Comparison of ENCODE assay signal across 19 cellular contexts in the genomic region with DNA sequence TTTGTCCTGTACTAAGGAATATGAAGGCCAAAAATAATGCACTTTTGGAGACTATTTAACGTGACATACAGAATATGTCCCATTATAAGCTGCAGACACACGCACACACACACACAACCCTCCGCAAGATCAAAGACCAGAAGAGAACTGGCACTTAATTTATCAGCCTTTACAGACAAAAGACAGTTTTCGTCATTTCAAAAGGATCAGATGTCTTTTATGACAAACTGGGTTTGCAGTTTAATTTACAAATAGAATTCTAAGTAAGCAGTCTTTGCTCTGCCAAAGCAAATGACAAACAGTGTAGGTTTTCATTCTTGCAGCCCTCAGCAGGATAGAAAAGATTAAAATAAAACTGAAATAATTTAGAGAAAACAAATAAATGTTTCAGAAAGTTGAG.
DNase-seq lines count a peak whose midpoint lies in the region; TF ChIP-seq lines count a peak whose summit lies in the region.
"Had no signal": no experiment of that assay in that cellular context is flagged by ENCODE, and none has a peak within 500 bp of the region (broad histone marks: within the 10 kb centered on the region; RNA-seq: fewer than 3 reads in every experiment).

No MANE protein-coding gene starts in this region.

- CTCF ChIA-PET in HEK293 (lab: Yijun Ruan, JAX), result interaction anchor here (0.6 kb wide), 1 partner anchor 961 kb away, joined by 3 read pairs; no protein-coding TSS in a partner anchor

- peak overlapping the region; percentile 13 for H3K27ac Mint-ChIP-seq in nephron progenitor cell
- H3K27ac Mint-ChIP-seq: B cell; CD4-positive, CD25-positive, alpha-beta regulatory T cell; CD8-positive, alpha-beta T cell had no signal

- no peaks in the 10 kb centered on the region for H3K27me3 Mint-ChIP-seq in nephron progenitor cell (ENCODE audit: low read depth, poor library complexity)
- H3K27me3 Mint-ChIP-seq: B cell; CD4-positive, CD25-positive, alpha-beta regulatory T cell had no signal

- POLR2A ChIA-PET in HEK293 (lab: Yijun Ruan, JAX), result no interaction called here

- H3K4me1 ChIP-seq in HEK293 (ENCODE audit: control insufficient read depth, insufficient read depth, low read length), result no peaks in the 10 kb centered on the region
- H3K4me1 ChIP-seq: BLaER1, Caco-2 had no signal

- H3K4me3 ChIP-seq in HEK293 (ENCODE audit: low read depth, low read length), result no peak overlapping the region
- H3K4me3 ChIP-seq: BLaER1, GM23248 had no signal

- H3K27ac ChIP-seq in HEK293 (ENCODE audit: extremely low read depth, low read depth, low read length), result no peak overlapping the region
- H3K27ac ChIP-seq: 22Rv1, BLaER1, C4-2B, GM23248 had no signal

- H3K9me3 Mint-ChIP-seq in nephron progenitor cell, result no peaks in the 10 kb centered on the region
- H3K9me3 Mint-ChIP-seq: CD4-positive, CD25-positive, alpha-beta regulatory T cell; CD8-positive, alpha-beta T cell had no signal

- no peaks in the 10 kb centered on the region for H3K36me3 ChIP-seq in HEK293 (ENCODE audit: control insufficient read depth in 2 of 2, insufficient read depth in 1 of 2, low read length in 2 of 2)
- H3K36me3 ChIP-seq: BLaER1 had no signal

- no peaks in the 10 kb centered on the region for H3K9me3 ChIP-seq in HEK293 (ENCODE audit: control insufficient read depth, insufficient read depth, low read depth, low read length)
- H3K9me3 ChIP-seq: BLaER1, Caco-2 had no signal

- no peak overlapping the region for H3K4me3 Mint-ChIP-seq in nephron progenitor cell
- H3K4me3 Mint-ChIP-seq: B cell; CD4-positive, CD25-positive, alpha-beta regulatory T cell; CD8-positive, alpha-beta T cell had no signal

- DNase-seq in NCI-H2107 treated with DMSO at 0.1 percent for 48 hours (lab: John Stamatoyannopoulos, UW; ENCODE audit: unreplicated experiment), result peak; percentile 27
- DNase-seq in NCI-H2107 (lab: John Stamatoyannopoulos, UW), result no peak
- DNase-seq in nephron progenitor cell, result no peak
- DNase-seq in retina, result peak; percentile 51
- no peak for DNase-seq in NCI-H187 treated with DMSO at 0.1 percent for 48 hours (lab: John Stamatoyannopoulos, UW)
- DNase-seq in ureter (ENCODE audit: low spot score), result no peak
- DNase-seq: Caco-2; CD4-positive, CD25-positive, alpha-beta regulatory T cell; CD8-positive, alpha-beta T cell; DMS153; DND-41; GM23248; H7; HCEC 1CT had no signal

- TF ChIP-seq CTCF in HEK293 (tag by site-specific recombination; IDR thresholded peaks at IDR 0.05), result no peak
- no peak for TF ChIP-seq CTCF in nephron progenitor cell (IDR thresholded peaks at IDR 0.05)

- no peaks in the 10 kb centered on the region for H3K4me1 Mint-ChIP-seq in nephron progenitor cell
- H3K4me1 Mint-ChIP-seq: B cell had no signal

- no peaks in the 10 kb centered on the region for H3K36me3 Mint-ChIP-seq in nephron progenitor cell (ENCODE audit: low read depth)
- H3K36me3 Mint-ChIP-seq: CD4-positive, CD25-positive, alpha-beta regulatory T cell had no signal

TF ChIP-seq in HEK293, 187 proteins besides CTCF, POLR2A, EP300 and RAD21:
- TF ChIP-seq, protein P1, sequence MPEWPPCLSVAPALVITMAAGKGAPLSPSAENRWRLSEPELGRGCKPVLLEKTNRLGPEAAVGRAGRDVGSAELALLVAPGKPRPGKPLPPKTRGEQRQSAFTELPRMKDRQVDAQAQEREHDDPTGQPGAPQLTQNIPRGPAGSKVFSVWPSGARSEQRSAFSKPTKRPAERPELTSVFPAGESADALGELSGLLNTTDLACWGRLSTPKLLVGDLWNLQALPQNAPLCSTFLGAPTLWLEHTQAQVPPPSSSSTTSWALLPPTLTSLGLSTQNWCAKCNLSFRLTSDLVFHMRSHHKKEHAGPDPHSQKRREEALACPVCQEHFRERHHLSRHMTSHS (tag by site-specific recombination; IDR thresholded peaks at IDR 0.05), result no peak
- TF ChIP-seq ZNF184 (tag by site-specific recombination; IDR thresholded peaks at IDR 0.05) (no peak), ZNF623 (tag by site-specific recombination; IDR thresholded peaks at IDR 0.05) (no peak), GLIS1 (tag by site-specific recombination; IDR thresholded peaks at IDR 0.05) (no peak), YY2 (tag by site-specific recombination; IDR thresholded peaks at IDR 0.05) (no peak)
- TF ChIP-seq, protein P2, sequence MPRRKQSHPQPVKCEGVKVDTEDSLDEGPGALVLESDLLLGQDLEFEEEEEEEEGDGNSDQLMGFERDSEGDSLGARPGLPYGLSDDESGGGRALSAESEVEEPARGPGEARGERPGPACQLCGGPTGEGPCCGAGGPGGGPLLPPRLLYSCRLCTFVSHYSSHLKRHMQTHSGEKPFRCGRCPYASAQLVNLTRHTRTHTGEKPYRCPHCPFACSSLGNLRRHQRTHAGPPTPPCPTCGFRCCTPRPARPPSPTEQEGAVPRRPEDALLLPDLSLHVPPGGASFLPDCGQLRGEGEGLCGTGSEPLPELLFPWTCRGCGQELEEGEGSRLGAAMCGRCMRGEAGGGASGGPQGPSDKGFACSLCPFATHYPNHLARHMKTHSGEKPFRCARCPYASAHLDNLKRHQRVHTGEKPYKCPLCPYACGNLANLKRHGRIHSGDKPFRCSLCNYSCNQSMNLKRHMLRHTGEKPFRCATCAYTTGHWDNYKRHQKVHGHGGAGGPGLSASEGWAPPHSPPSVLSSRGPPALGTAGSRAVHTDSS (tag by site-specific recombination; IDR thresholded peaks at IDR 0.05), result no peak
- TF ChIP-seq, protein P3, sequence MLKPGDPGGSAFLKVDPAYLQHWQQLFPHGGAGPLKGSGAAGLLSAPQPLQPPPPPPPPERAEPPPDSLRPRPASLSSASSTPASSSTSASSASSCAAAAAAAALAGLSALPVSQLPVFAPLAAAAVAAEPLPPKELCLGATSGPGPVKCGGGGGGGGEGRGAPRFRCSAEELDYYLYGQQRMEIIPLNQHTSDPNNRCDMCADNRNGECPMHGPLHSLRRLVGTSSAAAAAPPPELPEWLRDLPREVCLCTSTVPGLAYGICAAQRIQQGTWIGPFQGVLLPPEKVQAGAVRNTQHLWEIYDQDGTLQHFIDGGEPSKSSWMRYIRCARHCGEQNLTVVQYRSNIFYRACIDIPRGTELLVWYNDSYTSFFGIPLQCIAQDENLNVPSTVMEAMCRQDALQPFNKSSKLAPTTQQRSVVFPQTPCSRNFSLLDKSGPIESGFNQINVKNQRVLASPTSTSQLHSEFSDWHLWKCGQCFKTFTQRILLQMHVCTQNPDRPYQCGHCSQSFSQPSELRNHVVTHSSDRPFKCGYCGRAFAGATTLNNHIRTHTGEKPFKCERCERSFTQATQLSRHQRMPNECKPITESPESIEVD (tag by site-specific recombination; IDR thresholded peaks at IDR 0.05), result peak; percentile 52

Comparison
In these comparisons a context has a peak if more than half of its experiments do, and no peak if none do; other contexts are left out.
1. DNase-seq: peak in NCI-H2107 treated with DMSO at 0.1 percent for 48 hours (single experiment) and retina (single experiment); none in NCI-H2107 (single experiment), nephron progenitor cell (single experiment), NCI-H187 treated with DMSO at 0.1 percent for 48 hours (single experiment) and ureter (single experiment).